In genomic region chr17:81550830-81551457, GRCh38 we compare ENCODE assay signal across 1 cellular context.
TF ChIP-seq lines count a peak whose summit lies in the region.

No MANE protein-coding gene starts in this region.

TF ChIP-seq in HCT116, 20 proteins besides CTCF, POLR2A, EP300 and RAD21 (continued from another document):
- TF ChIP-seq TCF7L2 (IDR thresholded peaks at IDR 0.05; ENCODE audit: borderline replicate concordance, extremely low read depth, insufficient read depth, insufficient read length) (no peak), EZH2 (IDR thresholded peaks at IDR 0.05) (no peak), JUND (IDR thresholded peaks at IDR 0.05) (no peak), ZNF274 (IDR thresholded peaks at IDR 0.05; ENCODE audit: low read depth, low read length) (no peak), EGR1 (IDR thresholded peaks at IDR 0.05; ENCODE audit: low read depth) (no peak)
